Comparison of ENCODE assay signal across 23 cellular contexts in the genomic region with DNA sequence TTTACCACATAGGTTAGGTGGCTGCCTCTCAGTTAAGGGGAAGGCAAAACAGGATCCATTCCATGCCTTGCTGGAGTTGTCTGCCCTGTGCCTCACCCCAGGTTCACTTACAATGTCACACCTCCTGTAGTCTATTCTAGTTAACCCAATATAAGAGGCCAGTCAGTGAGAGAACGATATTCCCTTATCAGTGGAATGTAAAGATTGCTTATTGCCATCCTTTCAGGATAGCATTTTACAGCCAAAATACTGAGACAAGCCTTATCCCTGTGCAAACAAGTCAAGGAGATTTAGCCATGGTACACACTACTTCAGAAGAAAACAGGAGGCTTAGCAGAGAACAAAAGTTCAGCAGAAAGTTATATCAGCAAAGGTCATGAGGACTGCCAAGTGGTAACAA. TPM values are rescaled to one million over a fixed set of nuclear protein-coding genes. Genes with fewer than 3 reads are reported as not detected.
DNase-seq lines count a peak whose midpoint lies in the region; ATAC-seq, FAIRE-seq and TF ChIP-seq lines count a peak whose summit lies in the region.
"Had no signal": no experiment of that assay in that cellular context is flagged by ENCODE, and none has a peak within 500 bp of the region (broad histone marks: within the 10 kb centered on the region; RNA-seq: fewer than 3 reads in every experiment).

No MANE protein-coding gene starts in this region.

- H2BK5ac ChIP-seq in mesendoderm (ENCODE audit: low read length) = no peak overlapping the region

- POLR2A ChIA-PET in K562 (lab: Yijun Ruan, JAX) = no interaction called here

- H3K9me3 ChIP-seq in K562 (replicated peaks; ENCODE audit: control insufficient read depth, insufficient read depth, low read depth, low read length) (no peaks in the 10 kb centered on the region), transverse colon (no peaks in the 10 kb centered on the region), spleen (no peaks in the 10 kb centered on the region)
- H3K9me3 ChIP-seq: SJCRH30 had no signal

- no peak overlapping the region for H2AFZ ChIP-seq in K562 (ENCODE audit: low read depth, low read length)
- H2AFZ ChIP-seq: GM23338 had no signal

- ATAC-seq in activated naive CD8-positive, alpha-beta T cell treated with anti-CD3 and anti-CD28 coated beads, Interleukin-2, amount 50 U/mL, for 24 hours = no peak
- ATAC-seq in K562 (peak; percentile 35), HG02678 (IDR thresholded peaks at IDR 0.05; ENCODE audit: unreplicated experiment) (no peak)
- ATAC-seq: GM12878, GM23338, PC-3 had no signal

- H3K36me3 Mint-ChIP-seq in activated naive CD8-positive, alpha-beta T cell = peaks cover 17% of the 10 kb centered on the region
- H3K36me3 Mint-ChIP-seq in activated naive CD8-positive, alpha-beta T cell treated with anti-CD3 and anti-CD28 coated beads, Interleukin-2, amount 50 U/mL, for 24 hours (ENCODE audit: low read depth) = peaks cover 25% of the 10 kb centered on the region

- no peaks in the 10 kb centered on the region for H3K9me1 ChIP-seq in K562 (ENCODE audit: control insufficient read depth, insufficient read depth, low read length)

- H2BK120ac ChIP-seq in mesendoderm (ENCODE audit: low read depth, low read length) = no peak overlapping the region

- no peak overlapping the region for H3K18ac ChIP-seq in mesendoderm (ENCODE audit: low read length)

- H3K4me3 Mint-ChIP-seq in activated naive CD8-positive, alpha-beta T cell = no peak overlapping the region
- no peak overlapping the region for H3K4me3 Mint-ChIP-seq in activated naive CD8-positive, alpha-beta T cell treated with anti-CD3 and anti-CD28 coated beads, Interleukin-2, amount 50 U/mL, for 24 hours
- H3K4me3 Mint-ChIP-seq: B cell, GM23338 had no signal

- H4K8ac ChIP-seq in mesendoderm (ENCODE audit: low read depth, low read length) = no peak overlapping the region

- H3K27me3 ChIP-seq in K562 (ENCODE audit: control insufficient read depth in 2 of 2, insufficient read depth in 2 of 2, low read length in 2 of 2) = no peaks in the 10 kb centered on the region
- no peaks in the 10 kb centered on the region for H3K27me3 ChIP-seq in mesendoderm (ENCODE audit: insufficient read depth, low read length, poor library complexity)
- no peaks in the 10 kb centered on the region for H3K27me3 ChIP-seq in transverse colon
- H3K27me3 ChIP-seq in spleen (replicated peaks in 1 of 7) = no peaks in the 10 kb centered on the region
- H3K27me3 ChIP-seq: SJCRH30 had no signal

- H3K36me3 ChIP-seq in K562 (ENCODE audit: control insufficient read depth, insufficient read depth, low read length) (no peaks in the 10 kb centered on the region; the same call in 2 of the 3 replicates), mesendoderm (ENCODE audit: control insufficient read depth, insufficient read depth, low read length) (no peaks in the 10 kb centered on the region), transverse colon (no peaks in the 10 kb centered on the region), spleen (peaks cover 0 to 5% (median 0%) of the 10 kb centered on the region in 6 donors)
- H3K36me3 ChIP-seq: SJCRH30 had no signal

- in situ Hi-C loops in K562 (cut with MboI) = no loop called here
- in situ Hi-C loops in transverse colon (cut with MboI; ENCODE audit: low pct_ligation_motif_present in 1 of 4, low pct_unique_long_range_greater_than_20kb in 1 of 4, low sequenced_read_pairs in 3 of 4) = loop anchor here in 2 of 4 donors (25.0 kb wide), 2 partner anchors 249 to 374 kb away; a partner anchor contains a TSS

- H2BK15ac ChIP-seq in mesendoderm (replicated peaks; ENCODE audit: low read depth) = no peak overlapping the region

- no peaks in the 10 kb centered on the region for H3K27me3 Mint-ChIP-seq in activated naive CD8-positive, alpha-beta T cell
- H3K27me3 Mint-ChIP-seq in activated naive CD8-positive, alpha-beta T cell treated with anti-CD3 and anti-CD28 coated beads, Interleukin-2, amount 50 U/mL, for 24 hours = no peaks in the 10 kb centered on the region
- H3K27me3 Mint-ChIP-seq: B cell had no signal

- TF ChIP-seq RAD21 in K562 (CRISPR knock-in tag; conservative IDR thresholded peaks at IDR 0.05 in 1 of 2, IDR thresholded peaks at IDR 0.05 in 1 of 2) = no peak

- H3K4me1 Mint-ChIP-seq in activated naive CD8-positive, alpha-beta T cell (ENCODE audit: low read depth) = peaks cover 57% of the 10 kb centered on the region
- peaks cover 42% of the 10 kb centered on the region for H3K4me1 Mint-ChIP-seq in activated naive CD8-positive, alpha-beta T cell treated with anti-CD3 and anti-CD28 coated beads, Interleukin-2, amount 50 U/mL, for 24 hours

- H3K4ac ChIP-seq in mesendoderm (ENCODE audit: low read depth, low read length) = no peak overlapping the region

- intact Hi-C loops in K562 (cut with micrococcal nuclease) = no loop called here
- intact Hi-C loops in transverse colon (cut with DNase I; ENCODE audit: low total_unique reads) = no loop called here
- intact Hi-C loops in spleen (cut with DNase I; ENCODE audit: low total_unique reads) = no loop called here
- intact Hi-C loops in lower leg skin (cut with DNase I; ENCODE audit: low total_unique reads) = no loop called here

- H3K9ac ChIP-seq in K562 (ENCODE audit: insufficient read depth in 1 of 2, low read depth in 2 of 2, low read length in 2 of 2) (no peak overlapping the region), mesendoderm (ENCODE audit: low read length) (no peak overlapping the region)

- peaks cover 2% of the 10 kb centered on the region for H3K79me1 ChIP-seq in mesendoderm (ENCODE audit: low read length)

- 13% methylated on average over 1 of the region's 1 CpG for WGBS in K562 (ENCODE audit: insufficient coverage, low coverage, missing lambda C conversion rate)
- WGBS in mesendoderm (ENCODE audit: extremely low coverage, insufficient coverage, low lambda C conversion rate) = no CpG with 5 or more reads among the region's 1 CpG
- 45 to 63% methylated on average over 1 of the region's 1 CpG for WGBS in transverse colon (ENCODE audit: low coverage in 1 of 2), 2 donors
- 73 to 86% (median 77%) methylated on average over 1 of the region's 1 CpG for WGBS in spleen, 5 donors
- 63 to 67% methylated on average over 1 of the region's 1 CpG for WGBS in lower leg skin, 2 donors

- H4K5ac ChIP-seq in mesendoderm (ENCODE audit: low read length) = no peak overlapping the region

- H3K4me3 ChIP-seq in K562 = no peak overlapping the region
- no peak overlapping the region for H3K4me3 ChIP-seq in mesendoderm (ENCODE audit: low read length)
- no peak overlapping the region for H3K4me3 ChIP-seq in transverse colon
- no peak overlapping the region for H3K4me3 ChIP-seq in spleen
- H3K4me3 ChIP-seq in lower leg skin (ENCODE audit: low read depth, poor library complexity, severe bottlenecking) = no peak overlapping the region
- H3K4me3 ChIP-seq: GM12878, GM23338, SJCRH30 had no signal

- no peak overlapping the region for H3K56ac ChIP-seq in mesendoderm (ENCODE audit: low read length)

- no TSS peak for BruUV-seq in K562 (replicated peaks; lab: Mats Ljungman, UMichigan)

- no peak overlapping the region for H3K4me2 ChIP-seq in K562 (ENCODE audit: insufficient read depth, low read length)
- no peak overlapping the region for H3K4me2 ChIP-seq in mesendoderm (ENCODE audit: low read length)
- H3K4me2 ChIP-seq: GM23338 had no signal

- H4K20me1 ChIP-seq in K562 (replicated peaks; ENCODE audit: control insufficient read depth, insufficient read depth, low read length) = no peaks in the 10 kb centered on the region; the same call in 1 of the 2 replicates

- H3K27ac ChIP-seq in K562 (ENCODE audit: extremely low read depth, low read depth, low read length) (no peak overlapping the region), mesendoderm (ENCODE audit: low read depth, low read length) (no peak overlapping the region), transverse colon (peak overlapping the region; percentile 24 to 45 (median 36)), spleen (no peak overlapping the region)
- H3K27ac ChIP-seq: SJCRH30 had no signal

- H2AK5ac ChIP-seq in mesendoderm (ENCODE audit: low read length) = no peak overlapping the region

- H3K23ac ChIP-seq in mesendoderm (ENCODE audit: low read length) = no peak overlapping the region

- peak overlapping the region; percentile 30 for H3K27ac Mint-ChIP-seq in activated naive CD8-positive, alpha-beta T cell
- H3K27ac Mint-ChIP-seq in activated naive CD8-positive, alpha-beta T cell treated with anti-CD3 and anti-CD28 coated beads, Interleukin-2, amount 50 U/mL, for 24 hours = no peak overlapping the region
- H3K27ac Mint-ChIP-seq: B cell, GM23338 had no signal

- TF ChIP-seq EP300 in K562 (IDR thresholded peaks at IDR 0.05; ENCODE audit: low read length) (no peak), transverse colon (IDR thresholded peaks at IDR 0.05; ENCODE audit: low read depth) (no peak)

- no peak for TF ChIP-seq POLR2A in K562 (conservative IDR thresholded peaks at IDR 0.05)
- no peak for TF ChIP-seq POLR2A in transverse colon (IDR thresholded peaks at IDR 0.05)
- TF ChIP-seq POLR2A in spleen (IDR thresholded peaks at IDR 0.05) = no peak
- no peak for TF ChIP-seq POLR2A in lower leg skin (IDR thresholded peaks at IDR 0.05)

- DNase-seq in activated naive CD8-positive, alpha-beta T cell treated with anti-CD3 and anti-CD28 coated beads, Interleukin-2, amount 50 U/mL, for 24 hours = no peak
- DNase-seq in K562 (ENCODE audit: extremely low read depth in 1 of 4, low spot score in 3 of 4) (no peak), mesendoderm (peak; percentile 49), transverse colon (no peak), spleen (no peak), lower leg skin (ENCODE audit: low spot score in 2 of 2) (no peak)
- DNase-seq: 8988T, EL, HCEC 1CT, Karpas-422, NCI-H1417 treated with DMSO at 0.1 percent for 48 hours, NCI-H1930, NCI-H226, NCI-H524, NCI-H82, PC-3, SJCRH30 had no signal

- H3K79me2 ChIP-seq in K562 (ENCODE audit: control insufficient read depth, insufficient read depth, low read length) (peaks cover 23% of the 10 kb centered on the region), mesendoderm (ENCODE audit: control insufficient read depth, insufficient read depth, low read length) (no peaks in the 10 kb centered on the region)

- CTCF ChIA-PET in K562 (lab: Yijun Ruan, JAX; ENCODE audit: low intra/inter-chr PET ratio) = no interaction called here

- H3K4me1 ChIP-seq in K562 (replicated peaks in 1 of 2; ENCODE audit: control insufficient read depth in 2 of 2, insufficient read depth in 2 of 2, low read length in 2 of 2) (peaks cover 8 to 13% of the 10 kb centered on the region in 2 experiments; a peak in 4 of 5 replicates), mesendoderm (ENCODE audit: control insufficient read depth, low read depth, low read length) (no peaks in the 10 kb centered on the region), transverse colon (peaks cover 4 to 56% (median 17%) of the 10 kb centered on the region in 4 donors), spleen (peaks cover 4 to 54% (median 22%) of the 10 kb centered on the region in 6 donors)
- H3K4me1 ChIP-seq: SJCRH30 had no signal

- no peak for TF ChIP-seq CTCF in K562 (IDR thresholded peaks at IDR 0.05 in 2 of 3, conservative IDR thresholded peaks at IDR 0.05 in 1 of 3; ENCODE audit: insufficient read depth in 2 of 3, low read depth in 1 of 3, low read length in 3 of 3)
- TF ChIP-seq CTCF in transverse colon (IDR thresholded peaks at IDR 0.05) = no peak
- no peak for TF ChIP-seq CTCF in spleen (IDR thresholded peaks at IDR 0.05 in 8 of 11, conservative IDR thresholded peaks at IDR 0.05 in 3 of 11)
- TF ChIP-seq CTCF in lower leg skin (IDR thresholded peaks at IDR 0.05) = no peak

- FAIRE-seq in K562 (lab: Jason Lieb, UNC) = no peak
- FAIRE-seq: GM12878, GM19239 had no signal

- H3K9me3 Mint-ChIP-seq in activated naive CD8-positive, alpha-beta T cell (ENCODE audit: low read depth) = peaks cover 2% of the 10 kb centered on the region
- H3K9me3 Mint-ChIP-seq in activated naive CD8-positive, alpha-beta T cell treated with anti-CD3 and anti-CD28 coated beads, Interleukin-2, amount 50 U/mL, for 24 hours = peaks cover 13% of the 10 kb centered on the region

RNA-seq across cellular contexts. Expression of a gene that starts 5.5 kb away (rescaled TPM):
- 23.4 and 40.6 TPM in 2 replicates for total RNA-seq in K562 (2011; cell fraction: chromatin; rRNA removed; ENCODE audit: low replicate concordance)
- 10.8 and 19.5 TPM in 2 replicates for total RNA-seq in K562 (2011; cell fraction: nucleolus; rRNA removed)
- total RNA-seq in K562 (2011; cell fraction: nucleoplasm; rRNA removed) = 34.5 and 48.2 TPM in 2 replicates
- total RNA-seq in K562 (2014; rRNA removed) (17.7 and 19.4 TPM in 2 replicates), K562 (2014; rRNA removed; fragmentation: Illumina TruSeq; extraction: Trizol) (32.3 and 43.3 TPM in 2 replicates), K562 (2015; rRNA removed; fragmentation: Illumina TruSeq; extraction: Trizol) (15.9 and 20.8 TPM in 2 replicates), K562 (2021) (19.7 and 20.1 TPM in 2 replicates), transverse colon (10 to 100 TPM; 26.1 to 54.2 (median 44.6) TPM), spleen (10 to 100 TPM in 6 of 7 donors, 1 to 10 TPM in 1; 9.6 to 30.3 (median 15.6) TPM), lower leg skin (10 to 100 TPM; 19.4 to 27.9 (median 26.1) TPM)
- polyA plus RNA-seq in K562 (2011; rRNA removed) (39.3 and 40.5 TPM in 2 replicates), K562 (2014; fragmentation: Illumina TruSeq; extraction: Trizol) (33.2 and 37.2 TPM in 2 replicates), K562 (2014; fragmentation: Nextera tagmentation; extraction: Ambion mirVana) (10 to 100 TPM; 26.6 to 29.4 TPM), K562 (2014; rRNA removed) (34.5 and 38.0 TPM in 2 replicates), spleen (10 to 100 TPM; 23.5 to 45.0 (median 32.7) TPM)
- polyA plus RNA-seq in K562 (2011; cell fraction: cytosol; rRNA removed) = 9.3 and 15.6 TPM in 2 replicates
- polyA plus RNA-seq in K562 (2011; cell fraction: nucleus; rRNA removed) = 60.3 and 78.0 TPM in 2 replicates
- 20.4 and 69.1 TPM in 2 replicates for polyA plus RNA-seq in K562 (2012)
- polyA minus RNA-seq in K562 (2011; rRNA and poly(A)+ RNA removed) = 27.4 and 32.5 TPM in 2 replicates
- 7.4 and 12.8 TPM in 2 replicates for polyA minus RNA-seq in K562 (2011; cell fraction: cytosol; rRNA and poly(A)+ RNA removed)
- polyA minus RNA-seq in K562 (2011; cell fraction: nucleus; rRNA and poly(A)+ RNA removed) = 24.2 and 39.0 TPM in 2 replicates
- polyA plus RNA-seq in mesendoderm (2013, experiment 1 of 2) = 10.2 TPM
- 9.2 TPM for polyA plus RNA-seq in mesendoderm (2013, experiment 2 of 2)

Comparison
In these comparisons a context has a peak if more than half of its experiments do, and no peak if none do; other contexts are left out.
1. H3K27ac ChIP-seq: peak in transverse colon (4 of 4); none in K562 (single experiment), mesendoderm (single experiment) and spleen (0 of 8).